Comparison of ENCODE assay signal across 8 cellular contexts in genomic region chr4:13483142-13484044, GRCh38. TPM values are rescaled to one million over a fixed set of nuclear protein-coding genes. Genes with fewer than 3 reads are reported as not detected.
DNase-seq lines count a peak whose midpoint lies in the region; ATAC-seq and TF ChIP-seq lines count a peak whose summit lies in the region.

No MANE protein-coding gene starts in this region.

- H3K36me3 ChIP-seq in DND-41 (ENCODE audit: insufficient read depth, low read length) (peaks cover 4% of the 10 kb centered on the region), breast epithelium (no peaks in the 10 kb centered on the region), sigmoid colon (peaks cover 0 to 3% (median 0%) of the 10 kb centered on the region in 4 donors)

- peaks cover 50% of the 10 kb centered on the region for H3K79me2 ChIP-seq in DND-41 (ENCODE audit: insufficient read depth, low read length)

- 9 to 13% methylated on average over 38 of the region's 38 CpGs for WGBS in sigmoid colon, 2 donors

- intact Hi-C loops in breast epithelium (cut with DNase I; ENCODE audit: low total_unique reads), result no loop called here
- intact Hi-C loops in sigmoid colon (cut with DNase I), result loop anchor here (2.0 to 10.0 kb wide), 4 partner anchors 61 to 631 kb away; partner anchors contain the start of genes BOD1L1 and NKX3-2

- TF ChIP-seq CTCF in DND-41 (IDR thresholded peaks at IDR 0.05; ENCODE audit: borderline replicate concordance, extremely low read depth, low read length, poor library complexity, severe bottlenecking), result no peak
- TF ChIP-seq CTCF in breast epithelium (IDR thresholded peaks at IDR 0.05), result no peak
- TF ChIP-seq CTCF in sigmoid colon (IDR thresholded peaks at IDR 0.05), result no peak

- no peaks in the 10 kb centered on the region; the same call in 1 of the 2 replicates for H4K20me1 ChIP-seq in DND-41 (ENCODE audit: insufficient read depth, low read length)

- H3K9me3 ChIP-seq in DND-41 (ENCODE audit: insufficient read depth, low read length, severe bottlenecking) (peaks cover 3% of the 10 kb centered on the region), breast epithelium (no peaks in the 10 kb centered on the region), iPS-18c (ENCODE audit: control insufficient read depth, insufficient read depth, low read length) (peaks cover 3% of the 10 kb centered on the region), sigmoid colon (no peaks in the 10 kb centered on the region)

- H3K27me3 ChIP-seq in DND-41 (ENCODE audit: insufficient read depth, low read length, poor library complexity) (no peaks in the 10 kb centered on the region), breast epithelium (no peaks in the 10 kb centered on the region), sigmoid colon (no peaks in the 10 kb centered on the region)

- H3K27ac ChIP-seq in DND-41 (ENCODE audit: low read length), result peak overlapping the region; percentile 99
- peak overlapping the region; percentile 91 to 93 for H3K27ac ChIP-seq in breast epithelium
- H3K27ac ChIP-seq in sigmoid colon, result peak overlapping the region; percentile 95 to 97 (median 96)

- H3K9ac ChIP-seq in DND-41 (ENCODE audit: low read depth, low read length), result peak overlapping the region; percentile 91

- H3K4me1 ChIP-seq in DND-41 (ENCODE audit: insufficient read depth, low read length) (peaks cover 41% of the 10 kb centered on the region), breast epithelium (no peaks in the 10 kb centered on the region), sigmoid colon (peaks cover 0 to 33% (median 17%) of the 10 kb centered on the region in 4 donors)

- peak; percentile 44 for ATAC-seq in DND-41 (ENCODE audit: insufficient read depth, low read depth)
- peak; percentile 9 for ATAC-seq in GM21390 (IDR thresholded peaks at IDR 0.05; ENCODE audit: unreplicated experiment)

- no peak for TF ChIP-seq EP300 in sigmoid colon (IDR thresholded peaks at IDR 0.05)

- DNase-seq in DND-41 (peak; percentile 48), HS-27A (ENCODE audit: low read depth) (peak; percentile 38), SK-MEL-5 (ENCODE audit: low read depth, low spot score) (peak; percentile 44), breast epithelium (ENCODE audit: low spot score in 2 of 2) (peak in 1 of 2 donors; percentile 35), sigmoid colon (peak; percentile 85), epidermal melanocyte (ENCODE audit: insufficient read length, low spot score) (no peak)

- peak overlapping the region; percentile 84 for H3K4me2 ChIP-seq in DND-41 (ENCODE audit: insufficient read depth, low read length)

- TF ChIP-seq POLR2A in breast epithelium (IDR thresholded peaks at IDR 0.05), result no peak
- no peak for TF ChIP-seq POLR2A in sigmoid colon (IDR thresholded peaks at IDR 0.05)

- peak overlapping the region; percentile 91 for H2AFZ ChIP-seq in DND-41 (ENCODE audit: low read depth, low read length)

- in situ Hi-C loops in SK-MEL-5 (cut with HindIII; ENCODE audit: low pct_unique_long_range_greater_than_20kb, low sequenced_read_pairs), result no loop called here

- H3K4me3 ChIP-seq in DND-41 (ENCODE audit: low read depth in 1 of 2, low read length in 2 of 2) (peak overlapping the region; percentile 57 to 93), breast epithelium (peak overlapping the region; percentile 66 to 98 (median 86)), iPS-18c (ENCODE audit: insufficient read depth, low read depth, low read length) (peak overlapping the region; percentile 88), sigmoid colon (peak overlapping the region; percentile 80 to 92 (median 90))

RNA-seq across cellular contexts. Expression of gene RAB28, which starts 0.7 kb away (rescaled TPM):
- total RNA-seq in SK-MEL-5 (2014; rRNA removed; shearing (Covaris generic)), result 18.7 and 22.0 TPM in 2 replicates
- polyA plus RNA-seq in SK-MEL-5 (2015; cell fraction: cytosol; rRNA removed), result 19.2 and 19.7 TPM in 2 replicates
- 36.0 and 38.1 TPM in 2 replicates for polyA plus RNA-seq in SK-MEL-5 (2015; cell fraction: nucleus; rRNA removed)
- total RNA-seq in breast epithelium, result 10 to 100 TPM; 21.9 to 27.8 (median 24.3) TPM
- total RNA-seq in sigmoid colon, result 10 to 100 TPM; 24.1 to 32.1 (median 28.7) TPM
- polyA plus RNA-seq in sigmoid colon, result 10 to 100 TPM; 12.7 to 18.7 (median 16.8) TPM
